Comparison of ENCODE assay signal across 9 cellular contexts in genomic region chr7:114085592-114086490, GRCh38.
DNase-seq lines count a peak whose midpoint lies in the region; ATAC-seq and TF ChIP-seq lines count a peak whose summit lies in the region.
"Had no signal": no experiment of that assay in that cellular context is flagged by ENCODE, and none has a peak within 500 bp of the region (broad histone marks: within the 10 kb centered on the region; RNA-seq: fewer than 3 reads in every experiment).

No MANE protein-coding gene starts in this region.

- no peaks in the 10 kb centered on the region for H3K36me3 Mint-ChIP-seq in osteocyte (ENCODE audit: unreplicated experiment)

- no peaks in the 10 kb centered on the region for H3K9me3 ChIP-seq in heart right ventricle

- peak overlapping the region; percentile 99 for H3K27ac Mint-ChIP-seq in osteocyte (ENCODE audit: unreplicated experiment)

- TF ChIP-seq CTCF in heart right ventricle (IDR thresholded peaks at IDR 0.05), result no peak
- TF ChIP-seq CTCF in osteocyte (IDR thresholded peaks at IDR 0.05), result no peak

- no peaks in the 10 kb centered on the region for H3K27me3 Mint-ChIP-seq in osteocyte (ENCODE audit: unreplicated experiment)

- no peaks in the 10 kb centered on the region for H3K36me3 ChIP-seq in heart right ventricle

- ATAC-seq in HG03159 (IDR thresholded peaks at IDR 0.05; ENCODE audit: unreplicated experiment), result peak; percentile 36
- peak; percentile 84 to 94 (median 88) for ATAC-seq in heart right ventricle
- no peak for ATAC-seq in HG03565 (IDR thresholded peaks at IDR 0.05; ENCODE audit: unreplicated experiment)

- peak overlapping the region; percentile 58 to 89 (median 82) for H3K27ac ChIP-seq in heart right ventricle
- H3K27ac ChIP-seq: C4-2B had no signal

- peak overlapping the region; percentile 99 for H3K4me3 Mint-ChIP-seq in osteocyte (ENCODE audit: unreplicated experiment)

- H3K4me1 ChIP-seq in heart right ventricle, result peaks cover 0 to 49% (median 26%) of the 10 kb centered on the region in 9 donors

- 0 to 1% methylated on average over 70 to 75 of the region's 75 CpGs for WGBS in heart right ventricle, 2 donors

- H3K4me3 ChIP-seq in heart right ventricle, result peak overlapping the region; percentile 49 to 65 (median 59)

- no peaks in the 10 kb centered on the region for H3K9me3 Mint-ChIP-seq in osteocyte (ENCODE audit: unreplicated experiment)

- H3K27me3 ChIP-seq in heart right ventricle, result peaks cover 9 to 99% (median 93%) of the 10 kb centered on the region in 7 donors

- intact Hi-C loops in heart right ventricle (cut with DNase I), result loop anchor here in 4 of 10 donors (5.0 to 10.0 kb wide), 5 partner anchors 319 to 449 kb away; partner anchors contain the start of gene FOXP2 (in 1 of the 4)

- DNase-seq in NCI-H1436 (lab: John Stamatoyannopoulos, UW) (peak; percentile 64), NCI-H1436 treated with DMSO at 0.1 percent for 48 hours (lab: John Stamatoyannopoulos, UW) (no peak), NCI-H748 treated with DMSO at 0.1 percent for 48 hours (lab: John Stamatoyannopoulos, UW) (peak; percentile 89), amniotic stem cell (lab: John Stamatoyannopoulos, UW) (peak; percentile 18), heart right ventricle (peak; percentile 67 to 69), osteocyte (ENCODE audit: extremely low spot score, unreplicated experiment) (peak; percentile 94)

- peaks cover 51% of the 10 kb centered on the region for H3K4me1 Mint-ChIP-seq in osteocyte (ENCODE audit: unreplicated experiment)
